8 cellular contexts compared by ENCODE assay signal in genomic region chr19:48719263-48720171, GRCh38. TPM values are rescaled to one million over a fixed set of nuclear protein-coding genes. Genes with fewer than 3 reads are reported as not detected.
DNase-seq lines count a peak whose midpoint lies in the region; ATAC-seq, FAIRE-seq and TF ChIP-seq lines count a peak whose summit lies in the region.

A gene with protein sequence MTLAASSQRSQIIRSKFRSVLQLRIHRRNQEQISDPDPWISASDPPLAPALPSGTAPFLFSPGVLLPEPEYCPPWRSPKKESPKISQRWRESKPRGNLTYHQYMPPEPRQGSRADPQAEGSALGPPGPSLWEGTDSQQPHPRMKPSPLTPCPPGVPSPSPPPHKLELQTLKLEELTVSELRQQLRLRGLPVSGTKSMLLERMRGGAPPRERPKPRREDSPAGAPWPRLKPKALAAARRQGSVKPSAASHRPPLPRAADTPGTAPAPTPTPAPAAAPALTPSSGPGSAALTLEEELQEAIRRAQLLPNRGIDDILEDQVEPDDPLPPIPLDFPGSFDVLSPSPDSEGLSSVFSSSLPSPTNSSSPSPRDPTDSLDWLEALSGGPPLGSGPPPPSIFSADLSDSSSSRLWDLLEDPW (minus strand): TSS chr19:48719725. CDS start chr19:48719031, 694 bp downstream.

- no peaks in the 10 kb centered on the region for H3K36me3 ChIP-seq in stomach smooth muscle (ENCODE audit: control insufficient read depth in 2 of 2, insufficient read depth in 2 of 2, low read length in 2 of 2)

- no peak for TF ChIP-seq POLR2A in GM12892 (IDR thresholded peaks at IDR 0.05; ENCODE audit: low read depth, low read length)

- peak within 1 kb of the TSS; percentile 80 to 85 for H3K4me3 ChIP-seq in stomach smooth muscle (ENCODE audit: low read length in 2 of 2)

- H3K27me3 Mint-ChIP-seq in activated T-helper 2 cell treated with anti-CD3 and anti-CD28 coated beads, Interferon-gamma antibody, Interleukin-2, Interleukin-4, amounts not matched to agents 10 μg/mL and 5 μg/mL and 100 μg/mL, durations not matched to agents 14 hours and 24 hours and 36 hours (ENCODE audit: low read depth): no peaks in the 10 kb centered on the region

- peaks cover 7% of the 10 kb centered on the region for H3K4me1 Mint-ChIP-seq in activated T-helper 2 cell treated with anti-CD3 and anti-CD28 coated beads, Interferon-gamma antibody, Interleukin-2, Interleukin-4, amounts not matched to agents 10 μg/mL and 5 μg/mL and 100 μg/mL, durations not matched to agents 14 hours and 24 hours and 36 hours (ENCODE audit: low read depth)

- FAIRE-seq in GM12892 (lab: Jason Lieb, UNC): no peak

- peaks cover 41% of the 10 kb centered on the region for H3K4me1 ChIP-seq in stomach smooth muscle (ENCODE audit: control insufficient read depth, insufficient read depth, low read length)

- ATAC-seq in HG03025 (IDR thresholded peaks at IDR 0.05; ENCODE audit: low FRiP score, unreplicated experiment): no peak

- no peaks in the 10 kb centered on the region for H3K36me3 Mint-ChIP-seq in activated T-helper 2 cell treated with anti-CD3 and anti-CD28 coated beads, Interferon-gamma antibody, Interleukin-2, Interleukin-4, amounts not matched to agents 10 μg/mL and 5 μg/mL and 100 μg/mL, durations not matched to agents 14 hours and 24 hours and 36 hours (ENCODE audit: low read depth)

- DNase-seq in NCI-H1436 (lab: John Stamatoyannopoulos, UW) (peak; percentile 60), NCI-H1436 treated with DMSO at 0.1 percent for 48 hours (lab: John Stamatoyannopoulos, UW) (no peak), iPS-NIHi7 (ENCODE audit: extremely low spot score) (peak; percentile 10), glomerular visceral epithelial cell (ENCODE audit: extremely low spot score) (no peak), GM12892 (ENCODE audit: insufficient read length) (no peak)
- no peak for DNase-seq in activated T-helper 2 cell treated with anti-CD3 and anti-CD28 coated beads, Interferon-gamma antibody, Interleukin-2, Interleukin-4, amounts not matched to agents 10 μg/mL and 5 μg/mL and 100 μg/mL, durations not matched to agents 14 hours and 24 hours and 36 hours (ENCODE audit: low spot score)

- peak within 1 kb of the TSS; percentile 90 for H3K27ac ChIP-seq in stomach smooth muscle (ENCODE audit: low read length)

- H3K9me3 Mint-ChIP-seq in activated T-helper 2 cell treated with anti-CD3 and anti-CD28 coated beads, Interferon-gamma antibody, Interleukin-2, Interleukin-4, amounts not matched to agents 10 μg/mL and 5 μg/mL and 100 μg/mL, durations not matched to agents 14 hours and 24 hours and 36 hours: no peaks in the 10 kb centered on the region

- no peaks in the 10 kb centered on the region for H3K27me3 ChIP-seq in stomach smooth muscle (ENCODE audit: control insufficient read depth in 1 of 2, insufficient read depth in 2 of 2, low read length in 2 of 2)

- H3K27ac Mint-ChIP-seq in activated T-helper 2 cell treated with anti-CD3 and anti-CD28 coated beads, Interferon-gamma antibody, Interleukin-2, Interleukin-4, amounts not matched to agents 10 μg/mL and 5 μg/mL and 100 μg/mL, durations not matched to agents 14 hours and 24 hours and 36 hours: peak within 1 kb of the TSS; percentile 98

- H3K9me3 ChIP-seq in stomach smooth muscle (ENCODE audit: control insufficient read depth in 2 of 2, low read length in 2 of 2): no peaks in the 10 kb centered on the region

- intact Hi-C loops in activated T-helper 2 cell treated with anti-CD3 and anti-CD28 coated beads, Interferon-gamma antibody, Interleukin-2, Interleukin-4, amounts not matched to agents 10 μg/mL and 5 μg/mL and 100 μg/mL, durations not matched to agents 14 hours and 24 hours and 36 hours (cut with micrococcal nuclease): loop anchor here (5.0 kb wide), 1 partner anchor 72 kb away; the partner anchor contains the start of gene CA11

- peak within 1 kb of the TSS; percentile 21 to 61 for H3K9ac ChIP-seq in stomach smooth muscle (ENCODE audit: low read length in 2 of 2)

- peak within 1 kb of the TSS; percentile 91 for H3K4me3 Mint-ChIP-seq in activated T-helper 2 cell treated with anti-CD3 and anti-CD28 coated beads, Interferon-gamma antibody, Interleukin-2, Interleukin-4, amounts not matched to agents 10 μg/mL and 5 μg/mL and 100 μg/mL, durations not matched to agents 14 hours and 24 hours and 36 hours (ENCODE audit: low read depth)

RNA-seq across cellular contexts. Expression of the gene that starts here (rescaled TPM):
- 1.2 and 1.3 TPM in 2 replicates for total RNA-seq in activated T-helper 2 cell treated with anti-CD3 and anti-CD28 coated beads, Interferon-gamma antibody, Interleukin-2, Interleukin-4, amounts not matched to agents 10 μg/mL and 5 μg/mL and 100 μg/mL, durations not matched to agents 14 hours and 24 hours and 36 hours
- 0.55 TPM for polyA plus RNA-seq in GM12892 (2012; ENCODE audit: missing spikeins)

Comparison
In these comparisons a context has a peak if more than half of its experiments do, and no peak if none do; other contexts are left out.
1. DNase-seq: peak in NCI-H1436 (single experiment) and iPS-NIHi7 (single experiment); none in NCI-H1436 treated with DMSO at 0.1 percent for 48 hours (single experiment), activated T-helper 2 cell treated with anti-CD3 and anti-CD28 coated beads, Interferon-gamma antibody, Interleukin-2, Interleukin-4, amounts not matched to agents 10 μg/mL and 5 μg/mL and 100 μg/mL, durations not matched to agents 14 hours and 24 hours and 36 hours (single experiment), glomerular visceral epithelial cell (single experiment) and GM12892 (single experiment).